ENCODE assay signal across 30 cellular contexts in genomic region chrX:152946681-152947080, GRCh38. TPM values are rescaled to one million over a fixed set of nuclear protein-coding genes. Genes with fewer than 3 reads are reported as not detected.
"Had no signal": no experiment of that assay in that cellular context is flagged by ENCODE, and none has a peak within 500 bp of the region (broad histone marks: within the 10 kb centered on the region; RNA-seq: fewer than 3 reads in every experiment).

No MANE protein-coding gene starts in this region.

- H3K27ac ChIP-seq: colonic mucosa, epithelial cell of prostate, esophagus squamous epithelium, gastrocnemius medialis, heart right ventricle, left lung, lower lobe of right lung had no signal

- H3K4me1 ChIP-seq: colonic mucosa, left lung had no signal

- DNase-seq: colonic mucosa; cortex of kidney; effector memory CD4-positive, alpha-beta T cell; erythroblast; esophagus squamous epithelium; foreskin fibroblast; foreskin melanocyte; gastrocnemius medialis; glutamatergic neuron; heart right ventricle; hippocampal formation; left cardiac atrium; left lung; left ventricle myocardium superior; lower lobe of right lung; mesenchymal stem cell; mucosa of descending colon; naive B cell had no signal

- H3K36me3 ChIP-seq: colonic mucosa, gastrocnemius medialis, heart right ventricle, left lung, lower lobe of right lung had no signal

- H3K9me3 Mint-ChIP-seq: dendritic cell treated with granulocyte-macrophage colony-stimulating factor and Interleukin-4, amounts not matched to agents 40 ng/mL and 50 ng/mL, for 4 days; naive B cell had no signal

- H3K9me3 ChIP-seq: colonic mucosa, esophagus squamous epithelium, gastrocnemius medialis, heart right ventricle, left lung, lower lobe of right lung, mucosa of descending colon had no signal

- H3K27me3 Mint-ChIP-seq: dendritic cell treated with granulocyte-macrophage colony-stimulating factor and Interleukin-4, amounts not matched to agents 40 ng/mL and 50 ng/mL, for 4 days; naive B cell had no signal

- H3K4me3 Mint-ChIP-seq: dendritic cell treated with granulocyte-macrophage colony-stimulating factor and Interleukin-4, amounts not matched to agents 40 ng/mL and 50 ng/mL, for 4 days; mesothelial cell of epicardium; naive B cell had no signal

- H3K27me3 ChIP-seq: colonic mucosa, esophagus squamous epithelium, gastrocnemius medialis, left lung had no signal

- H3K4me3 ChIP-seq: colonic mucosa, esophagus squamous epithelium, gastrocnemius medialis, heart right ventricle, left lung, lower lobe of right lung, mucosa of descending colon had no signal

- H3K27ac Mint-ChIP-seq: dendritic cell treated with granulocyte-macrophage colony-stimulating factor and Interleukin-4, amounts not matched to agents 40 ng/mL and 50 ng/mL, for 4 days; mesothelial cell of epicardium; naive B cell had no signal

- ATAC-seq: esophagus mucosa, gastrocnemius medialis, heart right ventricle, left cardiac atrium, left lung, left ventricle myocardium superior, lower lobe of right lung, mucosa of descending colon had no signal

RNA-seq across cellular contexts. Expression of gene PNMA5, which starts 47.2 kb away (rescaled TPM):
- total RNA-seq: colonic mucosa, dermis microvascular lymphatic vessel endothelial cell, esophagus mucosa, esophagus squamous epithelium, gastrocnemius medialis, glomerular endothelial cell, heart right ventricle, kidney epithelial cell, left lung, left ventricle myocardium superior, lower leg skin, lung microvascular endothelial cell, mesenteric fat pad, mesothelial cell of epicardium, mucosa of descending colon, myocyte had no signal
- polyA plus RNA-seq: heart right ventricle, keratinocyte had no signal
